In genomic region chr6:16437095-16437494, GRCh38 we compare ENCODE assay signal across 16 cellular contexts.
DNase-seq lines count a peak whose midpoint lies in the region; ATAC-seq and TF ChIP-seq lines count a peak whose summit lies in the region.
"Had no signal": no experiment of that assay in that cellular context is flagged by ENCODE, and none has a peak within 500 bp of the region (broad histone marks: within the 10 kb centered on the region; RNA-seq: fewer than 3 reads in every experiment).

No MANE protein-coding gene starts in this region.

- no peak overlapping the region for H3K23ac ChIP-seq in IMR-90 (ENCODE audit: low read depth, low read length)

- no peak overlapping the region for H3K4me3 ChIP-seq in IMR-90 (ENCODE audit: insufficient read depth, low read depth, low read length)
- H3K4me3 ChIP-seq in left ventricle myocardium inferior: no peak overlapping the region
- H3K4me3 ChIP-seq: thoracic aorta had no signal

- H3K27me3 Mint-ChIP-seq in activated CD4-positive, alpha-beta T cell treated with anti-CD3 and anti-CD28 coated beads, Interleukin-2, amount 10 ng/mL, durations not matched to agents 24 days and 14 days: no peaks in the 10 kb centered on the region

- no CpG with 5 or more reads among the region's 7 CpGs for WGBS in IMR-90 (ENCODE audit: extremely low coverage in 2 of 2, insufficient read length in 1 of 2), 2 experiments

- TF ChIP-seq RAD21 in IMR-90 (IDR thresholded peaks at IDR 0.05; ENCODE audit: low read length): no peak

- POLR2A ChIA-PET in IMR-90 (lab: Charles Lee; ENCODE audit: unreplicated experiment): no interaction called here

- no peak overlapping the region for H3K9ac ChIP-seq in IMR-90 (ENCODE audit: low read depth, low read length)
- H3K9ac ChIP-seq: parathyroid adenoma had no signal

- H3K79me1 ChIP-seq in IMR-90 (ENCODE audit: low read depth in 1 of 2, low read length in 2 of 2): peaks cover 16 to 18% of the 10 kb centered on the region in 2 experiments; a peak in 3 of 4 replicates

- H3K9me1 ChIP-seq in IMR-90 (ENCODE audit: insufficient read depth, low read length): peaks cover 3% of the 10 kb centered on the region; the same call in 1 of the 2 replicates

- H3K4me1 Mint-ChIP-seq in activated CD4-positive, alpha-beta T cell treated with anti-CD3 and anti-CD28 coated beads, Interleukin-2, amount 10 ng/mL, durations not matched to agents 24 days and 14 days: peaks cover 56% of the 10 kb centered on the region

- H3K4me1 ChIP-seq in IMR-90 (ENCODE audit: control insufficient read depth, insufficient read depth, low read length): peaks cover 10% of the 10 kb centered on the region
- peaks cover 66% of the 10 kb centered on the region for H3K4me1 ChIP-seq in left ventricle myocardium inferior
- H3K4me1 ChIP-seq: parathyroid adenoma had no signal

- H2BK20ac ChIP-seq in IMR-90 (ENCODE audit: low read depth, low read length): no peak overlapping the region

- no peak overlapping the region for H4K5ac ChIP-seq in IMR-90 (ENCODE audit: low read depth, low read length)

- no peak overlapping the region for H3K4me2 ChIP-seq in IMR-90 (ENCODE audit: low read depth, low read length)

- no peak for DNase-seq in IMR-90
- peak; percentile 66 for DNase-seq in activated CD4-positive, alpha-beta T cell treated with anti-CD3 and anti-CD28 coated beads, Interleukin-2, amount 10 ng/mL, durations not matched to agents 24 days and 14 days
- peak; percentile 21 for DNase-seq in activated T-helper 9 cell treated with anti-CD3 and anti-CD28 coated beads, Interleukin-2, amount 50 U/mL, for 16 hours (ENCODE audit: low read depth)
- DNase-seq in stimulated activated CD4-positive, alpha-beta T cell treated with anti-CD3 and anti-CD28 coated beads, Interleukin-2, amount 100 ng/mL, for 4 hours (ENCODE audit: low read depth): peak; percentile 45
- DNase-seq in left ventricle myocardium inferior: no peak
- DNase-seq in NCI-H1436 (lab: John Stamatoyannopoulos, UW): no peak
- DNase-seq: AML-193, amygdala, foreskin keratinocyte, KG1, left ventricle myocardium superior, NCI-H1417 had no signal

- H4K8ac ChIP-seq in IMR-90 (ENCODE audit: low read depth in 2 of 2, low read length in 2 of 2): no peak overlapping the region

- H4K91ac ChIP-seq in IMR-90 (ENCODE audit: insufficient read depth, low read depth, low read length): no peak overlapping the region; the same call in 1 of the 2 replicates

- peaks cover 8% of the 10 kb centered on the region for H3K9me3 Mint-ChIP-seq in activated CD4-positive, alpha-beta T cell treated with anti-CD3 and anti-CD28 coated beads, Interleukin-2, amount 10 ng/mL, durations not matched to agents 24 days and 14 days

- H3K27ac Mint-ChIP-seq in activated CD4-positive, alpha-beta T cell treated with anti-CD3 and anti-CD28 coated beads, Interleukin-2, amount 10 ng/mL, durations not matched to agents 24 days and 14 days: peak overlapping the region; percentile 82

- dilution Hi-C loops in IMR-90 (cut with HindIII; ENCODE audit: low sequenced_read_pairs, unreplicated experiment): no loop called here

- no peaks in the 10 kb centered on the region for H3K9me3 ChIP-seq in IMR-90 (ENCODE audit: control insufficient read depth, insufficient read depth, low read length)
- H3K9me3 ChIP-seq in left ventricle myocardium inferior (replicated peaks): no peaks in the 10 kb centered on the region
- H3K9me3 ChIP-seq: thoracic aorta had no signal

- no peaks in the 10 kb centered on the region for H4K20me1 ChIP-seq in IMR-90 (ENCODE audit: insufficient read depth, low read length)

- BruUV-seq in IMR-90 (replicated peaks; lab: Mats Ljungman, UMichigan): no TSS peak

- H3K36me3 ChIP-seq in IMR-90 (ENCODE audit: control insufficient read depth, insufficient read depth, low read length) (peaks cover 5% of the 10 kb centered on the region; the same call in 1 of the 2 replicates), left ventricle myocardium inferior (no peaks in the 10 kb centered on the region)
- H3K36me3 ChIP-seq: thoracic aorta had no signal

- H3K27ac ChIP-seq in IMR-90 (ENCODE audit: insufficient read depth, low read length) (no peak overlapping the region), left ventricle myocardium inferior (replicated peaks) (no peak overlapping the region)
- H3K27ac ChIP-seq: foreskin keratinocyte, parathyroid adenoma, thoracic aorta had no signal

- TF ChIP-seq CTCF in IMR-90 (conservative IDR thresholded peaks at IDR 0.05; ENCODE audit: low read depth, low read length): no peak
- TF ChIP-seq CTCF in left ventricle myocardium inferior (IDR thresholded peaks at IDR 0.05; ENCODE audit: borderline replicate concordance): no peak

- H3K27me3 ChIP-seq in IMR-90 (ENCODE audit: control insufficient read depth, insufficient read depth, low read length) (no peaks in the 10 kb centered on the region), left ventricle myocardium inferior (ENCODE audit: low read depth) (no peaks in the 10 kb centered on the region)
- H3K27me3 ChIP-seq: foreskin keratinocyte had no signal

- no peak overlapping the region for H2BK120ac ChIP-seq in IMR-90 (ENCODE audit: low read depth, low read length)

- H2AK5ac ChIP-seq in IMR-90 (ENCODE audit: low read depth, low read length): no peak overlapping the region

- no peak overlapping the region for H3K18ac ChIP-seq in IMR-90 (ENCODE audit: low read depth, low read length)

- H3K4ac ChIP-seq in IMR-90 (ENCODE audit: low read depth, low read length): 0 out of 2 replicates have a peak overlapping the region, but pooled peaks have one; percentile 13

- H2AFZ ChIP-seq in IMR-90 (replicated peaks; ENCODE audit: low read length, poor library complexity): no peak overlapping the region
- H2AFZ ChIP-seq: parathyroid adenoma had no signal

- no peak for TF ChIP-seq POLR2A in IMR-90 (IDR thresholded peaks at IDR 0.05; ENCODE audit: low read depth, low read length)

- no peak overlapping the region for H3K56ac ChIP-seq in IMR-90 (ENCODE audit: extremely low read depth, insufficient read depth, low read length)

- in situ Hi-C loops in IMR-90 (cut with MboI; ENCODE audit: low sequenced_read_pairs): no loop called here

- no peak overlapping the region for H2BK15ac ChIP-seq in IMR-90 (ENCODE audit: low read depth, low read length)

- H3K4me3 Mint-ChIP-seq in activated CD4-positive, alpha-beta T cell treated with anti-CD3 and anti-CD28 coated beads, Interleukin-2, amount 10 ng/mL, durations not matched to agents 24 days and 14 days: peak overlapping the region; percentile 76

- H3K36me3 Mint-ChIP-seq in activated CD4-positive, alpha-beta T cell treated with anti-CD3 and anti-CD28 coated beads, Interleukin-2, amount 10 ng/mL, durations not matched to agents 24 days and 14 days (ENCODE audit: low read depth): peaks cover 32% of the 10 kb centered on the region

- no peak for ATAC-seq in IMR-90 (ENCODE audit: low read depth)
- ATAC-seq in GM18861 (IDR thresholded peaks at IDR 0.05; ENCODE audit: unreplicated experiment): no peak
- no peak for ATAC-seq in HG03108 (IDR thresholded peaks at IDR 0.05; ENCODE audit: unreplicated experiment)
- ATAC-seq: foreskin keratinocyte had no signal

- no peak overlapping the region for H2BK5ac ChIP-seq in IMR-90 (ENCODE audit: low read depth, low read length, poor library complexity, severe bottlenecking)

- CTCF ChIA-PET in IMR-90 (lab: Yijun Ruan, JAX): no interaction called here

- intact Hi-C loops in IMR-90 (cut with micrococcal nuclease): no loop called here
- intact Hi-C loops in activated CD4-positive, alpha-beta T cell treated with anti-CD3 and anti-CD28 coated beads, Interleukin-2, amount 10 ng/mL, durations not matched to agents 24 days and 14 days (cut with micrococcal nuclease): loop anchor here (1.0 kb wide), 1 partner anchor 16 kb away; no protein-coding TSS in a partner anchor
- intact Hi-C loops in left ventricle myocardium inferior (cut with micrococcal nuclease): no loop called here

- no peak overlapping the region for H3K14ac ChIP-seq in IMR-90 (replicated peaks; ENCODE audit: low read depth, low read length)

- no peak overlapping the region for H2AK9ac ChIP-seq in IMR-90 (replicated peaks; ENCODE audit: low read depth, low read length, poor library complexity)

TF ChIP-seq in IMR-90, 13 proteins besides CTCF, POLR2A, EP300 and RAD21:
- TF ChIP-seq CEBPB (IDR thresholded peaks at IDR 0.05; ENCODE audit: low read depth, low read length) (no peak), USF2 (IDR thresholded peaks at IDR 0.05; ENCODE audit: low read depth, low read length) (no peak), SMC3 (IDR thresholded peaks at IDR 0.05; ENCODE audit: low read depth, low read length) (no peak), RCOR1 (IDR thresholded peaks at IDR 0.05; ENCODE audit: insufficient replicate concordance, low read length) (no peak), ELK1 (IDR thresholded peaks at IDR 0.05; ENCODE audit: borderline replicate concordance, low read depth, low read length) (no peak), MAFK (IDR thresholded peaks at IDR 0.05; ENCODE audit: low read depth, low read length) (no peak), MXI1 (IDR thresholded peaks at IDR 0.05; ENCODE audit: borderline replicate concordance, low read depth, low read length) (no peak)
TF ChIP-seq in IMR-90: peak in this region for 0.

Comparison
In these comparisons a context has a peak if more than half of its experiments do, and no peak if none do; other contexts are left out.
1. DNase-seq: peak in activated CD4-positive, alpha-beta T cell treated with anti-CD3 and anti-CD28 coated beads, Interleukin-2, amount 10 ng/mL, durations not matched to agents 24 days and 14 days (single experiment), activated T-helper 9 cell treated with anti-CD3 and anti-CD28 coated beads, Interleukin-2, amount 50 U/mL, for 16 hours (single experiment) and stimulated activated CD4-positive, alpha-beta T cell treated with anti-CD3 and anti-CD28 coated beads, Interleukin-2, amount 100 ng/mL, for 4 hours (single experiment); none in IMR-90 (single experiment), left ventricle myocardium inferior (single experiment) and NCI-H1436 (single experiment).